ENCODE assay signal across 1 cellular context in the genomic region with DNA sequence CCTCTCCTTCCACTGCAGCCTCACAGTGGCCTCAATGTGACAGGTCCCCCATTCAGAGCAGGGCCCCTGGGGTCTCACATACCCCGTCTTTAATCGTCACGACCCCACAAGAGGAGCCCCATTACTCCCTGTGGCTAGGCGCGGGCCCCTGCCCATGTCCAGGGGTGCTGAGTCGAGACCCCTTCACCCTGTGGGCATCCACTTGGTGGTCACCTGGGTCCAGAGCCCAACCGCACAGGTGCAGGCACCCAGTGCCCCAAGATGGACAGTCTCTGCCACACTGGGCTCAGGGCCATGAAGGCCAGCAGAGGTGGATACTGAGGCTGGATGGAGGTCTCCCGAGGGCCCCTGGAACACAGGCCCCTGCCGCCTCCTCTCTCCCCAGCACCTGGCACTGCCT.
TF ChIP-seq lines count a peak whose summit lies in the region.

No MANE protein-coding gene starts in this region.

TF ChIP-seq in IMR-90, 13 proteins besides CTCF, POLR2A, EP300 and RAD21:
- TF ChIP-seq CEBPB (IDR thresholded peaks at IDR 0.05; ENCODE audit: low read depth, low read length) (no peak), FOS (IDR thresholded peaks at IDR 0.05; ENCODE audit: low read depth, low read length) (no peak), MXI1 (IDR thresholded peaks at IDR 0.05; ENCODE audit: borderline replicate concordance, low read depth, low read length) (no peak), NFE2L2 (IDR thresholded peaks at IDR 0.05; ENCODE audit: low read depth, low read length) (no peak), BHLHE40 (IDR thresholded peaks at IDR 0.05; ENCODE audit: low read depth, low read length) (no peak), RCOR1 (IDR thresholded peaks at IDR 0.05; ENCODE audit: insufficient replicate concordance, low read length) (no peak), SMC3 (IDR thresholded peaks at IDR 0.05; ENCODE audit: low read depth, low read length) (no peak), RFX5 (IDR thresholded peaks at IDR 0.05; ENCODE audit: low read depth, low read length) (no peak), CHD1 (IDR thresholded peaks at IDR 0.05; ENCODE audit: low read depth, low read length) (no peak), MAFK (IDR thresholded peaks at IDR 0.05; ENCODE audit: low read depth, low read length) (no peak), MAZ (IDR thresholded peaks at IDR 0.05; ENCODE audit: borderline replicate concordance, low read depth, low read length) (no peak)
- TF ChIP-seq, protein P1, sequence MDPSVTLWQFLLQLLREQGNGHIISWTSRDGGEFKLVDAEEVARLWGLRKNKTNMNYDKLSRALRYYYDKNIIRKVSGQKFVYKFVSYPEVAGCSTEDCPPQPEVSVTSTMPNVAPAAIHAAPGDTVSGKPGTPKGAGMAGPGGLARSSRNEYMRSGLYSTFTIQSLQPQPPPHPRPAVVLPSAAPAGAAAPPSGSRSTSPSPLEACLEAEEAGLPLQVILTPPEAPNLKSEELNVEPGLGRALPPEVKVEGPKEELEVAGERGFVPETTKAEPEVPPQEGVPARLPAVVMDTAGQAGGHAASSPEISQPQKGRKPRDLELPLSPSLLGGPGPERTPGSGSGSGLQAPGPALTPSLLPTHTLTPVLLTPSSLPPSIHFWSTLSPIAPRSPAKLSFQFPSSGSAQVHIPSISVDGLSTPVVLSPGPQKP (IDR thresholded peaks at IDR 0.05; ENCODE audit: borderline replicate concordance, low read depth, low read length) = no peak
- TF ChIP-seq, protein P2, sequence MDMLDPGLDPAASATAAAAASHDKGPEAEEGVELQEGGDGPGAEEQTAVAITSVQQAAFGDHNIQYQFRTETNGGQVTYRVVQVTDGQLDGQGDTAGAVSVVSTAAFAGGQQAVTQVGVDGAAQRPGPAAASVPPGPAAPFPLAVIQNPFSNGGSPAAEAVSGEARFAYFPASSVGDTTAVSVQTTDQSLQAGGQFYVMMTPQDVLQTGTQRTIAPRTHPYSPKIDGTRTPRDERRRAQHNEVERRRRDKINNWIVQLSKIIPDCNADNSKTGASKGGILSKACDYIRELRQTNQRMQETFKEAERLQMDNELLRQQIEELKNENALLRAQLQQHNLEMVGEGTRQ (IDR thresholded peaks at IDR 0.05; ENCODE audit: low read depth, low read length) = no peak
